Comparison of ENCODE assay signal across 8 cellular contexts in genomic region chr4:9152182-9153007, GRCh38. TPM values are rescaled to one million over a fixed set of nuclear protein-coding genes. Genes with fewer than 3 reads are reported as not detected.
DNase-seq lines count a peak whose midpoint lies in the region; FAIRE-seq lines count a peak whose summit lies in the region.

No MANE protein-coding gene starts in this region.

- peak; percentile 99 for FAIRE-seq in frontal cortex (lab: Jason Lieb, UNC)

- DNase-seq in CD1c-positive myeloid dendritic cell (ENCODE audit: extremely low spot score) (peak; percentile 93), GOT3 (lab: John Stamatoyannopoulos, UW) (peak; percentile 96), NCI-H1930 (lab: John Stamatoyannopoulos, UW) (peak; percentile 62 to 77), UCSD-AML1 (lab: John Stamatoyannopoulos, UW; ENCODE audit: unreplicated experiment) (peak; percentile 97), amniotic stem cell (lab: John Stamatoyannopoulos, UW) (peak; percentile 85), frontal cortex (ENCODE audit: low spot score in 2 of 2) (peak; percentile 74 to 82), myocyte (ENCODE audit: low read depth) (peak; percentile 96)
- peak; percentile 94 for DNase-seq in stimulated activated CD8-positive, alpha-beta memory T cell treated with anti-CD3 and anti-CD28 coated beads, Interleukin-12 subunit alpha, Interleukin-12 subunit beta, amount 100 ng/mL, for 4 hours (ENCODE audit: low read depth)

RNA-seq across cellular contexts. Expression of gene FAM90A26, which starts 17.8 kb away (rescaled TPM):
- total RNA-seq in frontal cortex (not detected), myocyte (not detected in 2 replicates)
- not detected for polyA plus RNA-seq in myocyte (2012)

RNA-seq across cellular contexts. Expression of gene USP17L10, which starts 58.1 kb away (rescaled TPM):
- total RNA-seq in frontal cortex = not detected
- not detected in 2 replicates for total RNA-seq in myocyte
- not detected for polyA plus RNA-seq in myocyte (2012)

Comparison
In these comparisons a context has a peak if more than half of its experiments do, and no peak if none do; other contexts are left out.
1. Peak in every context shown above with its lines: DNase-seq.